In genomic region chr12:47995976-47996375, GRCh38 we compare ENCODE assay signal across 14 cellular contexts. TPM values are rescaled to one million over a fixed set of nuclear protein-coding genes. Genes with fewer than 3 reads are reported as not detected.
A peak's percentile ranks its signal among the peaks of the same experiment; 100 is the strongest.
DNase-seq lines count a peak whose midpoint lies in the region; ATAC-seq and TF ChIP-seq lines count a peak whose summit lies in the region.
"Had no signal": no experiment of that assay in that cellular context is flagged by ENCODE, and none has a peak within 500 bp of the region (broad histone marks: within the 10 kb centered on the region; RNA-seq: fewer than 3 reads in every experiment).

No MANE protein-coding gene starts in this region.

- no peaks in the 10 kb centered on the region for H3K36me3 ChIP-seq in mucosa of descending colon (ENCODE audit: low read depth)

- H3K4me3 ChIP-seq in choroid plexus epithelial cell (ENCODE audit: low read depth, low read length): no peak overlapping the region
- no peak overlapping the region for H3K4me3 ChIP-seq in mucosa of descending colon

- intact Hi-C loops in mucosa of descending colon (cut with DNase I, micrococcal nuclease): no loop called here

- peak; percentile 33 for ATAC-seq in mucosa of descending colon

- no peaks in the 10 kb centered on the region for H3K9me3 ChIP-seq in mucosa of descending colon

- DNase-seq in AG09319 (ENCODE audit: extremely low read depth, low read depth) (peak; percentile 32), HFFc6 (peak; percentile 82), choroid plexus epithelial cell (ENCODE audit: low read depth) (peak; percentile 73), mucosa of descending colon (peak in 1 of 3 donors; percentile 33), SHP77 treated with DMSO at 0.1 percent for 48 hours (lab: John Stamatoyannopoulos, UW) (no peak), NCI-H526 (lab: John Stamatoyannopoulos, UW) (no peak), SK-N-DZ (ENCODE audit: low spot score) (no peak)
- DNase-seq in NK-92 treated with Interleukin-12 subunit alpha and Interleukin-12 subunit beta, amount 100 ng/mL, for 24 hours (lab: John Stamatoyannopoulos, UW): no peak
- DNase-seq: activated CD4-positive, alpha-beta memory T cell treated with anti-CD3 and anti-CD28 coated beads for 36 hours; activated naive CD4-positive, alpha-beta T cell treated with anti-CD3 and anti-CD28 coated beads, Interleukin-2, amount 10 ng/mL, durations not matched to agents 7 days and 5 days; Kasumi-1; T-helper 2 cell had no signal

- peaks cover 3% of the 10 kb centered on the region for H3K4me1 ChIP-seq in mucosa of descending colon (ENCODE audit: low read depth)

- H3K9me3 Mint-ChIP-seq in HFFc6: no peaks in the 10 kb centered on the region
- H3K9me3 Mint-ChIP-seq: activated CD4-positive, alpha-beta memory T cell treated with anti-CD3 and anti-CD28 coated beads for 36 hours; activated naive CD4-positive, alpha-beta T cell treated with anti-CD3 and anti-CD28 coated beads, Interleukin-2, amount 10 ng/mL, durations not matched to agents 7 days and 5 days had no signal

- no peak for TF ChIP-seq CTCF in AG09319 (IDR thresholded peaks at IDR 0.05; ENCODE audit: low read depth, low read length)
- no peak for TF ChIP-seq CTCF in HFFc6 (IDR thresholded peaks at IDR 0.05)
- no peak for TF ChIP-seq CTCF in choroid plexus epithelial cell (conservative IDR thresholded peaks at IDR 0.05; ENCODE audit: low read depth, low read length)
- TF ChIP-seq CTCF in mucosa of descending colon (IDR thresholded peaks at IDR 0.05): no peak

- peaks cover 13% of the 10 kb centered on the region for H3K4me1 Mint-ChIP-seq in HFFc6 (ENCODE audit: low read depth)

- H3K36me3 Mint-ChIP-seq in HFFc6 (ENCODE audit: low read depth): no peaks in the 10 kb centered on the region
- H3K36me3 Mint-ChIP-seq: activated CD4-positive, alpha-beta memory T cell treated with anti-CD3 and anti-CD28 coated beads for 36 hours; activated naive CD4-positive, alpha-beta T cell treated with anti-CD3 and anti-CD28 coated beads, Interleukin-2, amount 10 ng/mL, durations not matched to agents 7 days and 5 days had no signal

- H3K27me3 Mint-ChIP-seq in HFFc6 (ENCODE audit: insufficient read depth): peaks cover 42% of the 10 kb centered on the region

- H3K4me3 Mint-ChIP-seq in HFFc6: no peak overlapping the region
- H3K4me3 Mint-ChIP-seq: activated CD4-positive, alpha-beta memory T cell treated with anti-CD3 and anti-CD28 coated beads for 36 hours; activated naive CD4-positive, alpha-beta T cell treated with anti-CD3 and anti-CD28 coated beads, Interleukin-2, amount 10 ng/mL, durations not matched to agents 7 days and 5 days had no signal

- H3K27ac Mint-ChIP-seq in HFFc6: no peak overlapping the region; the same call in 1 of the 2 replicates
- H3K27ac Mint-ChIP-seq: activated CD4-positive, alpha-beta memory T cell treated with anti-CD3 and anti-CD28 coated beads for 36 hours; activated naive CD4-positive, alpha-beta T cell treated with anti-CD3 and anti-CD28 coated beads, Interleukin-2, amount 10 ng/mL, durations not matched to agents 7 days and 5 days had no signal

RNA-seq across cellular contexts. Expression of gene COL2A1, which starts 8.3 kb away (rescaled TPM):
- not detected for total RNA-seq in HFFc6 (2021; fragmentation: NEBNext Ultra II Directional; extraction: Animal tissue kit (Norgen Biotek cat#: 25700))
- total RNA-seq in mucosa of descending colon: 1 to 10 TPM in 2 of 3 donors, under 1 TPM in 1; 0.19 to 1.5 (median 1.2) TPM
- 6.6 and 9.9 TPM in 2 replicates for polyA plus RNA-seq in SK-N-DZ (2014; cell fraction: cytosol; rRNA removed)
- polyA plus RNA-seq in SK-N-DZ (2014; cell fraction: nucleus; rRNA removed): 55.9 and 74.4 TPM in 2 replicates
- total RNA-seq: activated CD4-positive, alpha-beta memory T cell treated with anti-CD3 and anti-CD28 coated beads for 36 hours; renal cortical epithelial cell; subcutaneous adipose tissue had no signal

RNA-seq across cellular contexts. Expression of gene TMEM106C, which starts 32.6 kb away (rescaled TPM):
- 100 to 1,000 TPM in 5 of 6 experiments, 10 to 100 TPM in 1; 87.8 to 123 (median 107) TPM for total RNA-seq in HFFc6 (2021; fragmentation: NEBNext Ultra II Directional; extraction: Animal tissue kit (Norgen Biotek cat#: 25700))
- total RNA-seq in mucosa of descending colon: 100 to 1,000 TPM in 2 of 3 donors, 10 to 100 TPM in 1; 93.9 to 208 (median 183) TPM
- 173 and 195 TPM in 2 replicates for polyA plus RNA-seq in SK-N-DZ (2014; cell fraction: cytosol; rRNA removed)
- polyA plus RNA-seq in SK-N-DZ (2014; cell fraction: nucleus; rRNA removed): 225 and 276 TPM in 2 replicates

Comparison
In these comparisons a context has a peak if more than half of its experiments do, and no peak if none do; other contexts are left out.
1. DNase-seq: peak in AG09319 (single experiment), HFFc6 (single experiment) and choroid plexus epithelial cell (single experiment); none in NK-92 treated with Interleukin-12 subunit alpha and Interleukin-12 subunit beta, amount 100 ng/mL, for 24 hours (single experiment), SHP77 treated with DMSO at 0.1 percent for 48 hours (single experiment), NCI-H526 (0 of 2) and SK-N-DZ (single experiment).